17 cellular contexts compared by ENCODE assay signal in genomic region chr1:235108185-235108593, GRCh38. TPM values are rescaled to one million over a fixed set of nuclear protein-coding genes. Genes with fewer than 3 reads are reported as not detected.
DNase-seq lines count a peak whose midpoint lies in the region; ATAC-seq, FAIRE-seq and TF ChIP-seq lines count a peak whose summit lies in the region.
"Had no signal": no experiment of that assay in that cellular context is flagged by ENCODE, and none has a peak within 500 bp of the region (broad histone marks: within the 10 kb centered on the region; RNA-seq: fewer than 3 reads in every experiment).

No MANE protein-coding gene starts in this region.

- H3K36me3 ChIP-seq in right atrium auricular region (peaks cover 54% of the 10 kb centered on the region), heart left ventricle (peaks cover 0 to 64% (median 56%) of the 10 kb centered on the region in 9 donors), endodermal cell (ENCODE audit: control insufficient read depth, insufficient read depth, low read length) (peaks cover 67% of the 10 kb centered on the region)

- H3K9me3 Mint-ChIP-seq in endodermal cell = no peaks in the 10 kb centered on the region
- H3K9me3 Mint-ChIP-seq in CD4-positive, alpha-beta T cell = no peaks in the 10 kb centered on the region

- TF ChIP-seq CTCF in right atrium auricular region (IDR thresholded peaks at IDR 0.05) = no peak
- no peak for TF ChIP-seq CTCF in heart left ventricle (IDR thresholded peaks at IDR 0.05)
- TF ChIP-seq CTCF in endodermal cell (conservative IDR thresholded peaks at IDR 0.05) = no peak
- TF ChIP-seq CTCF in CD4-positive, alpha-beta T cell (IDR thresholded peaks at IDR 0.05) = no peak
- no peak for TF ChIP-seq CTCF in D721Med (IDR thresholded peaks at IDR 0.05; ENCODE audit: insufficient read depth, missing control alignments)

- POLR2A ChIA-PET in CD4-positive, alpha-beta T cell (lab: Charles Lee) = interaction anchor here (0.6 to 1.4 kb wide), 2 partner anchors 53 to 630 kb away, joined by 4 read pairs; partner anchors contain the start of gene RBM34

- H3K27ac Mint-ChIP-seq in endodermal cell = no peak overlapping the region
- H3K27ac Mint-ChIP-seq in CD4-positive, alpha-beta T cell = no peak overlapping the region

- peaks cover 8% of the 10 kb centered on the region for H3K4me1 Mint-ChIP-seq in endodermal cell
- H3K4me1 Mint-ChIP-seq in CD4-positive, alpha-beta T cell (ENCODE audit: low read depth) = peaks cover 32% of the 10 kb centered on the region

- no peak for ATAC-seq in heart left ventricle
- no peak for ATAC-seq in GM21390 (IDR thresholded peaks at IDR 0.05; ENCODE audit: unreplicated experiment)
- no peak for ATAC-seq in CD4-positive, alpha-beta T cell (ENCODE audit: poor library complexity)

- H3K9me3 ChIP-seq in right atrium auricular region = no peaks in the 10 kb centered on the region
- no peaks in the 10 kb centered on the region for H3K9me3 ChIP-seq in heart left ventricle
- no peaks in the 10 kb centered on the region for H3K9me3 ChIP-seq in endodermal cell (ENCODE audit: control insufficient read depth, low read length)
- H3K9me3 ChIP-seq in CD4-positive, alpha-beta T cell (ENCODE audit: control insufficient read depth, low read length) = no peaks in the 10 kb centered on the region
- H3K9me3 ChIP-seq: BLaER1 treated with 17β-estradiol and CSF1 and Interleukin-3, amounts not matched to agents 10 nM and 100 nM; HAP-1 had no signal

- H3K27me3 Mint-ChIP-seq in endodermal cell (ENCODE audit: insufficient read depth) = peaks cover 3% of the 10 kb centered on the region
- H3K27me3 Mint-ChIP-seq in CD4-positive, alpha-beta T cell = no peaks in the 10 kb centered on the region

- DNase-seq in DMS53 (lab: John Stamatoyannopoulos, UW) (peak; percentile 23), DMS53 treated with DMSO at 0.1 percent for 48 hours (lab: John Stamatoyannopoulos, UW; ENCODE audit: unreplicated experiment) (no peak), right atrium auricular region (ENCODE audit: low spot score) (peak; percentile 50), heart left ventricle (no peak), endodermal cell (peak; percentile 54), D721Med (ENCODE audit: insufficient read length, low spot score) (no peak)
- DNase-seq in CD4-positive, alpha-beta T cell = no peak
- DNase-seq: 8988T, DMS79 treated with DMSO at 0.1 percent for 48 hours, GDM1, NCI-H1092, NCI-H2227 treated with DMSO at 0.1 percent for 48 hours, NCI-H524 treated with DMSO at 0.1 percent for 48 hours had no signal

- no peaks in the 10 kb centered on the region for H3K4me1 ChIP-seq in right atrium auricular region
- H3K4me1 ChIP-seq in heart left ventricle = peaks cover 0 to 9% (median 1%) of the 10 kb centered on the region in 12 donors
- no peaks in the 10 kb centered on the region for H3K4me1 ChIP-seq in endodermal cell (ENCODE audit: control insufficient read depth, insufficient read depth, low read length)

- no peak overlapping the region for H3K4me3 Mint-ChIP-seq in endodermal cell
- H3K4me3 Mint-ChIP-seq in CD4-positive, alpha-beta T cell = no peak overlapping the region

- 80 to 100% (median 99%) methylated on average over 1 of the region's 1 CpG for whole genome bisulfite sequencing in heart left ventricle, 4 donors
- WGBS in endodermal cell (ENCODE audit: insufficient coverage in 1 of 2, insufficient read length in 1 of 2), 2 experiments = 93 to 100% methylated on average over 1 of the region's 1 CpG

- no peak for FAIRE-seq in D721Med (lab: Jason Lieb, UNC)
- FAIRE-seq: HTR-8/SVneo had no signal

- CTCF ChIA-PET in CD4-positive, alpha-beta T cell (lab: Charles Lee) = no interaction called here

- peaks cover 62% of the 10 kb centered on the region for H3K36me3 Mint-ChIP-seq in endodermal cell (ENCODE audit: low read depth)
- peaks cover 59% of the 10 kb centered on the region for H3K36me3 Mint-ChIP-seq in CD4-positive, alpha-beta T cell (ENCODE audit: low read depth)

- H3K27ac ChIP-seq in right atrium auricular region (no peak overlapping the region), heart left ventricle (no peak overlapping the region), endodermal cell (ENCODE audit: low read depth, low read length) (no peak overlapping the region)
- H3K27ac ChIP-seq in CD4-positive, alpha-beta T cell (ENCODE audit: low read depth, low read length) = no peak overlapping the region
- H3K27ac ChIP-seq: BLaER1 treated with 17β-estradiol and CSF1 and Interleukin-3, amounts not matched to agents 10 nM and 100 nM had no signal

- no peak overlapping the region for H3K9ac ChIP-seq in endodermal cell (ENCODE audit: extremely low read depth, low read length, poor library complexity, severe bottlenecking)
- H3K9ac ChIP-seq: BLaER1 treated with 17β-estradiol and CSF1 and Interleukin-3, amounts not matched to agents 10 nM and 100 nM had no signal

- no peak for TF ChIP-seq POLR2A in heart left ventricle (IDR thresholded peaks at IDR 0.05)

- H3K4me3 ChIP-seq in right atrium auricular region = no peak overlapping the region
- no peak overlapping the region for H3K4me3 ChIP-seq in heart left ventricle
- no peak overlapping the region for H3K4me3 ChIP-seq in endodermal cell (ENCODE audit: low read length)
- H3K4me3 ChIP-seq: BLaER1 treated with 17β-estradiol and CSF1 and Interleukin-3, amounts not matched to agents 10 nM and 100 nM; HAP-1 had no signal

- H3K27me3 ChIP-seq in right atrium auricular region (no peaks in the 10 kb centered on the region), heart left ventricle (no peaks in the 10 kb centered on the region), endodermal cell (ENCODE audit: control insufficient read depth, insufficient read depth, low read length, poor library complexity, severe bottlenecking) (no peaks in the 10 kb centered on the region)
- no peaks in the 10 kb centered on the region for H3K27me3 ChIP-seq in CD4-positive, alpha-beta T cell (ENCODE audit: control insufficient read depth, insufficient read depth, low read length)
- H3K27me3 ChIP-seq: BLaER1 treated with 17β-estradiol and CSF1 and Interleukin-3, amounts not matched to agents 10 nM and 100 nM had no signal

- intact Hi-C loops in heart left ventricle (cut with DNase I) = loop anchor here in 3 of 10 donors (5.0 to 10.0 kb wide), 2 partner anchors 307 to 309 kb away; no protein-coding TSS in a partner anchor
- intact Hi-C loops in CD4-positive, alpha-beta T cell (cut with DNase I, micrococcal nuclease) = loop anchor here (10.0 kb wide), 2 partner anchors 57 to 397 kb away; partner anchors contain the start of genes B3GALNT2 (in 1 of the 2) and RBM34 (in 1 of the 2)

RNA-seq across cellular contexts. Expression of gene TOMM20, which starts 20.4 kb away (rescaled TPM):
- total RNA-seq in right atrium auricular region (10 to 100 TPM; 70.2 to 83.5 TPM), heart left ventricle (100 to 1,000 TPM in 1 of 9 donors, 10 to 100 TPM in 8; 56.7 to 100 (median 83.3) TPM), endodermal cell (100 to 1,000 TPM; 237 to 252 TPM)
- 10 to 100 TPM; 43.0 to 80.9 TPM for polyA plus RNA-seq in heart left ventricle
- polyA plus RNA-seq in endodermal cell (2013, experiment 1 of 2) = 237 TPM
- polyA plus RNA-seq in endodermal cell (2013, experiment 2 of 2) = 220 TPM
- total RNA-seq in CD4-positive, alpha-beta T cell = 100 to 1,000 TPM; 129 to 133 TPM

RNA-seq across cellular contexts. Expression of gene RBM34, which starts 52.9 kb away (rescaled TPM):
- total RNA-seq in right atrium auricular region = 10 to 100 TPM; 33.5 to 43.7 TPM
- total RNA-seq in heart left ventricle = 10 to 100 TPM; 34.2 to 75.1 (median 48.6) TPM
- polyA plus RNA-seq in heart left ventricle = 10 to 100 TPM; 97.5 to 97.8 TPM
- total RNA-seq in endodermal cell = 100 to 1,000 TPM; 104 to 127 TPM
- polyA plus RNA-seq in endodermal cell (2013, experiment 1 of 2) = 60.1 TPM
- 61.4 TPM for polyA plus RNA-seq in endodermal cell (2013, experiment 2 of 2)
- total RNA-seq in CD4-positive, alpha-beta T cell = 100 to 1,000 TPM; 195 to 218 TPM

Comparison
In these comparisons a context has a peak if more than half of its experiments do, and no peak if none do; other contexts are left out.
1. DNase-seq: peak in DMS53 (single experiment), right atrium auricular region (single experiment) and endodermal cell (single experiment); none in DMS53 treated with DMSO at 0.1 percent for 48 hours (single experiment), heart left ventricle (0 of 5), CD4-positive, alpha-beta T cell (0 of 10) and D721Med (single experiment).